8 cellular contexts compared by ENCODE assay signal in the genomic region with DNA sequence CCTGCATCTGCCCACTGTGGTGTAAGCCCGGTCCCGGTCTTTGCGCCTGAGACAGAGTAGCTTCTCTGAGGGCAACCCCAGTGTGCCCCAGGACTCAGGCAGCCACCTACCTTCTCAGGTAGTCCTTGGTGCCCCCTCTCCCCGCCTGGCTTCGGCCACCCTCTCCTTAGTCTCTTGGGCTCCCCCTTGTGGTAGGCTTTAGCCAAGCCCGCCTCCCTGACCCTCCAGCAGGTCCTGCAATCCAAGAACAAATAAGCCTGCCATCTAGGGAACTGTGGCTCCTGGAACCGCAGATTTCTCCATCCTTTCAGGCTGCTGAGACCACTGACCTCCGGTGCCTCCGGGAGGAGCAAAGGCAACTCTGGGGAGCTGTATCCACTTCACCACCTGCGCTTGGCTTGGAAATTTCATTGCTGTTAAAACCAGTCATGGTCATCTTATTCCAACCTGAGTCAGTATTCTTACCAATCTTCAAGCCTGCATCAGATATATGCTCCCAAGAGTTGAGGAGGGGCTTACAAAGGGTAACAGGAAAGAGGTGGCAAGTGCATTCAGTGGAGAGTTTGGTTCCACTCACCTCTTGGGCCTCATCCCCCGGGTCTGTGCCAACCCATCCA. TPM values are rescaled to one million over a fixed set of nuclear protein-coding genes. Genes with fewer than 3 reads are reported as not detected.
DNase-seq lines count a peak whose midpoint lies in the region; ATAC-seq and TF ChIP-seq lines count a peak whose summit lies in the region.

No MANE protein-coding gene starts in this region.

- no peak overlapping the region for H3K27ac ChIP-seq in upper lobe of right lung

- H3K36me3 Mint-ChIP-seq in CD14-positive monocyte (no peaks in the 10 kb centered on the region), nephron (ENCODE audit: low read depth) (no peaks in the 10 kb centered on the region)
- H3K36me3 Mint-ChIP-seq in activated CD4-positive, alpha-beta memory T cell treated with anti-CD3 and anti-CD28 coated beads, Interleukin-2, amount 10 ng/mL, durations not matched to agents 7 days and 5 days (ENCODE audit: low read depth), result no peaks in the 10 kb centered on the region

- no peaks in the 10 kb centered on the region for H3K4me1 ChIP-seq in upper lobe of right lung

- peak; percentile 89 for TF ChIP-seq CTCF in CD14-positive monocyte (IDR thresholded peaks at IDR 0.05)
- peak; percentile 82 to 88 (median 84) for TF ChIP-seq CTCF in nephron (IDR thresholded peaks at IDR 0.05; ENCODE audit: unreplicated experiment in 3 of 3)
- TF ChIP-seq CTCF in upper lobe of right lung (IDR thresholded peaks at IDR 0.05), result peak; percentile 85

- no peaks in the 10 kb centered on the region for H3K36me3 ChIP-seq in upper lobe of right lung

- H3K4me1 Mint-ChIP-seq in CD14-positive monocyte (peaks cover 2% of the 10 kb centered on the region), nephron (no peaks in the 10 kb centered on the region)
- no peaks in the 10 kb centered on the region for H3K4me1 Mint-ChIP-seq in activated CD4-positive, alpha-beta memory T cell treated with anti-CD3 and anti-CD28 coated beads, Interleukin-2, amount 10 ng/mL, durations not matched to agents 7 days and 5 days

- H3K27me3 ChIP-seq in upper lobe of right lung, result no peaks in the 10 kb centered on the region

- no peaks in the 10 kb centered on the region for H3K9me3 ChIP-seq in upper lobe of right lung

- H3K9me3 Mint-ChIP-seq in CD14-positive monocyte, result peaks cover 0 to 6% (median 0%) of the 10 kb centered on the region in 7 donors
- H3K9me3 Mint-ChIP-seq in activated CD4-positive, alpha-beta memory T cell treated with anti-CD3 and anti-CD28 coated beads, Interleukin-2, amount 10 ng/mL, durations not matched to agents 7 days and 5 days, result no peaks in the 10 kb centered on the region
- peaks cover 5% of the 10 kb centered on the region for H3K9me3 Mint-ChIP-seq in nephron

- H3K27ac Mint-ChIP-seq in CD14-positive monocyte (no peak overlapping the region), nephron (no peak overlapping the region)
- H3K27ac Mint-ChIP-seq in activated CD4-positive, alpha-beta memory T cell treated with anti-CD3 and anti-CD28 coated beads, Interleukin-2, amount 10 ng/mL, durations not matched to agents 7 days and 5 days, result no peak overlapping the region

- POLR2A ChIA-PET in activated CD4-positive, alpha-beta memory T cell treated with anti-CD3 and anti-CD28 coated beads, Interleukin-2, amount 10 ng/mL, durations not matched to agents 7 days and 5 days (lab: Charles Lee), result no interaction called here

- no peak overlapping the region for H3K4me3 Mint-ChIP-seq in CD14-positive monocyte
- no peak overlapping the region for H3K4me3 Mint-ChIP-seq in activated CD4-positive, alpha-beta memory T cell treated with anti-CD3 and anti-CD28 coated beads, Interleukin-2, amount 10 ng/mL, durations not matched to agents 7 days and 5 days
- no peak overlapping the region for H3K4me3 Mint-ChIP-seq in nephron

- CTCF ChIA-PET in activated CD4-positive, alpha-beta memory T cell treated with anti-CD3 and anti-CD28 coated beads, Interleukin-2, amount 10 ng/mL, durations not matched to agents 7 days and 5 days (lab: Charles Lee), result no interaction called here

- peak; percentile 49 for DNase-seq in CD14-positive monocyte (ENCODE audit: low spot score)
- peak; percentile 49 for DNase-seq in NCI-H226
- DNase-seq in activated CD4-positive, alpha-beta memory T cell treated with anti-CD3 and anti-CD28 coated beads, Interleukin-2, amount 10 ng/mL, durations not matched to agents 7 days and 5 days, result peak; percentile 47
- DNase-seq in fibroblast of gingiva (ENCODE audit: low read depth), result peak; percentile 44
- peak; percentile 77 for DNase-seq in upper lobe of right lung

- no peak overlapping the region for H3K4me3 ChIP-seq in upper lobe of right lung

- ATAC-seq in GM19035 (IDR thresholded peaks at IDR 0.05; ENCODE audit: unreplicated experiment), result peak; percentile 85
- peak; percentile 90 for ATAC-seq in HG03139 (IDR thresholded peaks at IDR 0.05; ENCODE audit: unreplicated experiment)
- peak; percentile 94 for ATAC-seq in upper lobe of right lung

- H3K27me3 Mint-ChIP-seq in CD14-positive monocyte (ENCODE audit: low read depth in 3 of 3), result peaks cover 0 to 13% (median 3%) of the 10 kb centered on the region in 3 donors
- no peaks in the 10 kb centered on the region for H3K27me3 Mint-ChIP-seq in activated CD4-positive, alpha-beta memory T cell treated with anti-CD3 and anti-CD28 coated beads, Interleukin-2, amount 10 ng/mL, durations not matched to agents 7 days and 5 days
- H3K27me3 Mint-ChIP-seq in nephron (ENCODE audit: low read depth), result peaks cover 7% of the 10 kb centered on the region

- intact Hi-C loops in CD14-positive monocyte (cut with micrococcal nuclease), result loop anchor here (5.0 to 10.0 kb wide), 3 partner anchors 89 to 849 kb away; no protein-coding TSS in a partner anchor
- intact Hi-C loops in upper lobe of right lung (cut with DNase I), result no loop called here

RNA-seq across cellular contexts. Expression of gene TENM4, which starts 52.8 kb away (rescaled TPM):
- under 1 TPM in 1 of 2 donors, not detected in 1; 0.31 TPM for polyA plus RNA-seq in CD14-positive monocyte
- not detected for total RNA-seq in activated CD4-positive, alpha-beta memory T cell treated with anti-CD3 and anti-CD28 coated beads, Interleukin-2, amount 10 ng/mL, durations not matched to agents 7 days and 5 days
- total RNA-seq in upper lobe of right lung, result 4.3 TPM
